27 cellular contexts compared by ENCODE assay signal in the genomic region with DNA sequence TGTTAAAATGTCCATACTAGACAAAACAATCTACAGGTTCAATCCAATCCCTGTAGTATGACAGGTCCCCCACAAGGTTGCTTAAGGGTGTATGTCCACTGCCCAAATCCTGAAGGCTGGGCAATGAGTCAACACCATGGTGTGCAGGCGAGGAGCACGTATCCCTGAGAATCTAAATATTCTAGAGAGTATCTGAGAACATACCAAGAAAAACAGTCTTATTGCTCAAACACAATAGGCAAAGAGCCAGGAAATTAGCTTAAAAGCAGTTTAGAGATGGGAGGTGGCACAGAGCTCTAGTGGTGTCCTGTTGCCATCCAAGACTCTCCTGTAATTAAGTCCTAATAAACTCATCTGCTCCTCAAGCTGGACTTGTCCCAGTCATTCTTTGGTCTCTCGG.
"Had no signal": no experiment of that assay in that cellular context is flagged by ENCODE, and none has a peak within 500 bp of the region (broad histone marks: within the 10 kb centered on the region; RNA-seq: fewer than 3 reads in every experiment).

No MANE protein-coding gene starts in this region.

- H3K4me2 ChIP-seq: neural progenitor cell had no signal

- ATAC-seq: foreskin keratinocyte; gastroesophageal sphincter; heart right ventricle; left colon; left ventricle myocardium superior; lower lobe of right lung; naive thymus-derived CD8-positive, alpha-beta T cell; sciatic nerve; stimulated activated effector memory CD8-positive, alpha-beta T cell treated with anti-CD3 and anti-CD28 coated beads, Interleukin-12 subunit alpha, Interleukin-12 subunit beta, amount 100 ng/mL, for 72 hours had no signal

- H3K9ac ChIP-seq: neural progenitor cell, parathyroid adenoma had no signal

- H3K4me3 ChIP-seq: coronary artery, esophagus squamous epithelium, gastroesophageal sphincter, heart right ventricle, lower lobe of right lung, neural progenitor cell, stomach, thyroid gland had no signal

- H3K27me3 ChIP-seq: esophagus squamous epithelium, foreskin keratinocyte, gastroesophageal sphincter, heart right ventricle, neural progenitor cell, stomach, thyroid gland had no signal

- DNase-seq: dermis blood vessel endothelial cell; effector memory CD4-positive, alpha-beta T cell; erythroblast; esophagus squamous epithelium; foreskin keratinocyte; heart right ventricle; hippocampal formation; islet precursor cell; kidney glomerular epithelial cell; left colon; left ventricle myocardium superior; lower lobe of right lung; naive thymus-derived CD8-positive, alpha-beta T cell; stimulated activated CD4-positive, alpha-beta T cell treated with anti-CD3 and anti-CD28 coated beads, Interleukin-2, amount 100 ng/mL, for 24 hours; stimulated activated CD4-positive, alpha-beta T cell treated with anti-CD3 and anti-CD28 coated beads, Interleukin-4, amount 100 ng/mL, for 24 hours; stimulated activated naive CD4-positive, alpha-beta T cell treated with Interleukin-2 at 50 U/mL for 16 hours; stomach; thyroid gland; trophoblast cell had no signal

- H3K9me3 ChIP-seq: esophagus squamous epithelium, gastroesophageal sphincter, lower lobe of right lung, stomach, thyroid gland had no signal

- H3K4me3 Mint-ChIP-seq: central memory CD8-positive, alpha-beta T cell; naive thymus-derived CD8-positive, alpha-beta T cell; neural progenitor cell; stimulated activated effector memory CD8-positive, alpha-beta T cell treated with anti-CD3 and anti-CD28 coated beads, Interleukin-12 subunit alpha, Interleukin-12 subunit beta, amount 100 ng/mL, for 72 hours had no signal

- H3K4me1 Mint-ChIP-seq: neural progenitor cell; stimulated activated effector memory CD8-positive, alpha-beta T cell treated with anti-CD3 and anti-CD28 coated beads, Interleukin-12 subunit alpha, Interleukin-12 subunit beta, amount 100 ng/mL, for 72 hours had no signal

- H3K4me1 ChIP-seq: esophagus squamous epithelium, foreskin keratinocyte, gastroesophageal sphincter, heart right ventricle, lower lobe of right lung, neural progenitor cell, parathyroid adenoma, stomach, thyroid gland had no signal

- H3K79me2 ChIP-seq: parathyroid adenoma had no signal

- H2AFZ ChIP-seq: neural progenitor cell, parathyroid adenoma had no signal

- H3K9me3 Mint-ChIP-seq: central memory CD8-positive, alpha-beta T cell; stimulated activated effector memory CD8-positive, alpha-beta T cell treated with anti-CD3 and anti-CD28 coated beads, Interleukin-12 subunit alpha, Interleukin-12 subunit beta, amount 100 ng/mL, for 72 hours had no signal

- H3K27ac Mint-ChIP-seq: neural progenitor cell; progenitor cell of endocrine pancreas; stimulated activated effector memory CD8-positive, alpha-beta T cell treated with anti-CD3 and anti-CD28 coated beads, Interleukin-12 subunit alpha, Interleukin-12 subunit beta, amount 100 ng/mL, for 72 hours had no signal

- H3K27me3 Mint-ChIP-seq: central memory CD8-positive, alpha-beta T cell; naive thymus-derived CD8-positive, alpha-beta T cell; progenitor cell of endocrine pancreas had no signal

- H3K27ac ChIP-seq: coronary artery, esophagus squamous epithelium, foreskin keratinocyte, gastroesophageal sphincter, heart right ventricle, lower lobe of right lung, neural progenitor cell, parathyroid adenoma, stomach, thyroid gland had no signal
